ENCODE assay signal across 2 cellular contexts in the genomic region with DNA sequence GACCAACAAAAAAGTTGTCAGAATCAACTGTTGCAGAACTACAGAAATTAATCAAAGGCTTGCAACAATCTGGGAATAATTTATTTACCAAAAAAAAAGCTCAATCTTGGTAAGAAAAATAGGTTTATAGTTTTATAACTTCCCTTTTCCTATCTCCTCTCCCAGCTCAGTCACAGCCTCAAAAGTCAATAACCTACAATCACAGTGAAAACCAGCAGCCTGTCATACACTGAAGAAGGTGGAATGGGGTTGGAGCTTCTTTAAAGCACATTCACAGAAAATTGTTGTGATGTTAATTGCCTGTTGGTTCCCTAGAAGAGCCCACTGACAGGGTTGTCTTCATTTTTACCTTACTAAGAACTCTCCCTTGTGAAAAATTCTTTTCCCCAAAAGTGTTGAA.
TF ChIP-seq lines count a peak whose summit lies in the region.

No MANE protein-coding gene starts in this region.

TF ChIP-seq in HCT116, 20 proteins besides CTCF, POLR2A, EP300 and RAD21:
- TF ChIP-seq CBX3 (IDR thresholded peaks at IDR 0.05; ENCODE audit: low read depth) (no peak), FOSL1 (IDR thresholded peaks at IDR 0.05; ENCODE audit: low read depth) (no peak), SIN3A (IDR thresholded peaks at IDR 0.05; ENCODE audit: low read depth) (no peak), POLR2AphosphoS5 (IDR thresholded peaks at IDR 0.05; ENCODE audit: low read depth, low read length) (no peak), SRF (IDR thresholded peaks at IDR 0.05; ENCODE audit: low read depth) (no peak), YY1 (IDR thresholded peaks at IDR 0.05; ENCODE audit: extremely low read depth, insufficient replicate concordance, low read depth, low read length) (no peak), SP1 (IDR thresholded peaks at IDR 0.05; ENCODE audit: low read depth) (no peak), TCF7L2 (IDR thresholded peaks at IDR 0.05; ENCODE audit: borderline replicate concordance, extremely low read depth, insufficient read depth, insufficient read length) (no peak), ZFX (IDR thresholded peaks at IDR 0.05) (no peak), EGR1 (IDR thresholded peaks at IDR 0.05; ENCODE audit: low read depth) (no peak), ZNF274 (IDR thresholded peaks at IDR 0.05; ENCODE audit: low read depth, low read length) (no peak), EZH2 (IDR thresholded peaks at IDR 0.05) (no peak), ELF1 (IDR thresholded peaks at IDR 0.05; ENCODE audit: borderline replicate concordance, low read depth) (no peak), JUND (IDR thresholded peaks at IDR 0.05) (no peak), CEBPB (IDR thresholded peaks at IDR 0.05; ENCODE audit: low read depth) (no peak), EZH2phosphoT487 (IDR thresholded peaks at IDR 0.05; ENCODE audit: borderline replicate concordance) (no peak)
- TF ChIP-seq, protein P1, sequence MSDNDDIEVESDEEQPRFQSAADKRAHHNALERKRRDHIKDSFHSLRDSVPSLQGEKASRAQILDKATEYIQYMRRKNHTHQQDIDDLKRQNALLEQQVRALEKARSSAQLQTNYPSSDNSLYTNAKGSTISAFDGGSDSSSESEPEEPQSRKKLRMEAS (IDR thresholded peaks at IDR 0.05): no peak
- TF ChIP-seq, protein P2, sequence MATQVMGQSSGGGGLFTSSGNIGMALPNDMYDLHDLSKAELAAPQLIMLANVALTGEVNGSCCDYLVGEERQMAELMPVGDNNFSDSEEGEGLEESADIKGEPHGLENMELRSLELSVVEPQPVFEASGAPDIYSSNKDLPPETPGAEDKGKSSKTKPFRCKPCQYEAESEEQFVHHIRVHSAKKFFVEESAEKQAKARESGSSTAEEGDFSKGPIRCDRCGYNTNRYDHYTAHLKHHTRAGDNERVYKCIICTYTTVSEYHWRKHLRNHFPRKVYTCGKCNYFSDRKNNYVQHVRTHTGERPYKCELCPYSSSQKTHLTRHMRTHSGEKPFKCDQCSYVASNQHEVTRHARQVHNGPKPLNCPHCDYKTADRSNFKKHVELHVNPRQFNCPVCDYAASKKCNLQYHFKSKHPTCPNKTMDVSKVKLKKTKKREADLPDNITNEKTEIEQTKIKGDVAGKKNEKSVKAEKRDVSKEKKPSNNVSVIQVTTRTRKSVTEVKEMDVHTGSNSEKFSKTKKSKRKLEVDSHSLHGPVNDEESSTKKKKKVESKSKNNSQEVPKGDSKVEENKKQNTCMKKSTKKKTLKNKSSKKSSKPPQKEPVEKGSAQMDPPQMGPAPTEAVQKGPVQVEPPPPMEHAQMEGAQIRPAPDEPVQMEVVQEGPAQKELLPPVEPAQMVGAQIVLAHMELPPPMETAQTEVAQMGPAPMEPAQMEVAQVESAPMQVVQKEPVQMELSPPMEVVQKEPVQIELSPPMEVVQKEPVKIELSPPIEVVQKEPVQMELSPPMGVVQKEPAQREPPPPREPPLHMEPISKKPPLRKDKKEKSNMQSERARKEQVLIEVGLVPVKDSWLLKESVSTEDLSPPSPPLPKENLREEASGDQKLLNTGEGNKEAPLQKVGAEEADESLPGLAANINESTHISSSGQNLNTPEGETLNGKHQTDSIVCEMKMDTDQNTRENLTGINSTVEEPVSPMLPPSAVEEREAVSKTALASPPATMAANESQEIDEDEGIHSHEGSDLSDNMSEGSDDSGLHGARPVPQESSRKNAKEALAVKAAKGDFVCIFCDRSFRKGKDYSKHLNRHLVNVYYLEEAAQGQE (IDR thresholded peaks at IDR 0.05; ENCODE audit: low read depth): no peak
- TF ChIP-seq, protein P3, sequence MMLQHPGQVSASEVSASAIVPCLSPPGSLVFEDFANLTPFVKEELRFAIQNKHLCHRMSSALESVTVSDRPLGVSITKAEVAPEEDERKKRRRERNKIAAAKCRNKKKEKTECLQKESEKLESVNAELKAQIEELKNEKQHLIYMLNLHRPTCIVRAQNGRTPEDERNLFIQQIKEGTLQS (IDR thresholded peaks at IDR 0.05): no peak
- TF ChIP-seq, protein P4, sequence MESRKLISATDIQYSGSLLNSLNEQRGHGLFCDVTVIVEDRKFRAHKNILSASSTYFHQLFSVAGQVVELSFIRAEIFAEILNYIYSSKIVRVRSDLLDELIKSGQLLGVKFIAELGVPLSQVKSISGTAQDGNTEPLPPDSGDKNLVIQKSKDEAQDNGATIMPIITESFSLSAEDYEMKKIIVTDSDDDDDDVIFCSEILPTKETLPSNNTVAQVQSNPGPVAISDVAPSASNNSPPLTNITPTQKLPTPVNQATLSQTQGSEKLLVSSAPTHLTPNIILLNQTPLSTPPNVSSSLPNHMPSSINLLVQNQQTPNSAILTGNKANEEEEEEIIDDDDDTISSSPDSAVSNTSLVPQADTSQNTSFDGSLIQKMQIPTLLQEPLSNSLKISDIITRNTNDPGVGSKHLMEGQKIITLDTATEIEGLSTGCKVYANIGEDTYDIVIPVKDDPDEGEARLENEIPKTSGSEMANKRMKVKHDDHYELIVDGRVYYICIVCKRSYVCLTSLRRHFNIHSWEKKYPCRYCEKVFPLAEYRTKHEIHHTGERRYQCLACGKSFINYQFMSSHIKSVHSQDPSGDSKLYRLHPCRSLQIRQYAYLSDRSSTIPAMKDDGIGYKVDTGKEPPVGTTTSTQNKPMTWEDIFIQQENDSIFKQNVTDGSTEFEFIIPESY (IDR thresholded peaks at IDR 0.05; ENCODE audit: extremely low read depth, insufficient replicate concordance, low read length): no peak

TF ChIP-seq in HepG2, 621 proteins besides CTCF, POLR2A, EP300 and RAD21:
- no peak for TF ChIP-seq SIN3B (IDR thresholded peaks at IDR 0.05; ENCODE audit: low read length)
- TF ChIP-seq ZNF790 (CRISPR knock-in tag; IDR thresholded peaks at IDR 0.05; ENCODE audit: borderline replicate concordance): no peak
- TF ChIP-seq, protein P5, sequence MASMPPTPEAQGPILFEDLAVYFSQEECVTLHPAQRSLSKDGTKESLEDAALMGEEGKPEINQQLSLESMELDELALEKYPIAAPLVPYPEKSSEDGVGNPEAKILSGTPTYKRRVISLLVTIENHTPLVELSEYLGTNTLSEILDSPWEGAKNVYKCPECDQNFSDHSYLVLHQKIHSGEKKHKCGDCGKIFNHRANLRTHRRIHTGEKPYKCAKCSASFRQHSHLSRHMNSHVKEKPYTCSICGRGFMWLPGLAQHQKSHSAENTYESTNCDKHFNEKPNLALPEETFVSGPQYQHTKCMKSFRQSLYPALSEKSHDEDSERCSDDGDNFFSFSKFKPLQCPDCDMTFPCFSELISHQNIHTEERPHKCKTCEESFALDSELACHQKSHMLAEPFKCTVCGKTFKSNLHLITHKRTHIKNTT (CRISPR knock-in tag; IDR thresholded peaks at IDR 0.05): no peak
- no peak for TF ChIP-seq DMAP1 (CRISPR knock-in tag; IDR thresholded peaks at IDR 0.05)
- no peak for TF ChIP-seq ZFP1 (CRISPR knock-in tag; IDR thresholded peaks at IDR 0.05)
